In genomic region chr12:75390899-75391538, GRCh38 we compare ENCODE assay signal across 8 cellular contexts. TPM values are rescaled to one million over a fixed set of nuclear protein-coding genes. Genes with fewer than 3 reads are reported as not detected.
A peak's percentile ranks its signal among the peaks of the same experiment; 100 is the strongest.
DNase-seq lines count a peak whose midpoint lies in the region; ATAC-seq, FAIRE-seq and TF ChIP-seq lines count a peak whose summit lies in the region.

Gene GLIPR1L2, plus strand, starts transcription at chr12:75391089. Its CDS starts 28 bp downstream, at chr12:75391117.

- H3K9me3 ChIP-seq in T-helper 17 cell (ENCODE audit: control insufficient read depth, low read length, poor library complexity, severe bottlenecking) (no peaks in the 10 kb centered on the region), right atrium auricular region (no peaks in the 10 kb centered on the region), psoas muscle (peaks cover under 1% of the 10 kb centered on the region)

- H3K4me3 ChIP-seq in right atrium auricular region (peak within 1 kb of the TSS; percentile 58 to 66), psoas muscle (peak within 1 kb of the TSS; percentile 83)

- H3K4me1 Mint-ChIP-seq in T-helper 17 cell = peaks cover 35% of the 10 kb centered on the region

- H3K36me3 Mint-ChIP-seq in T-helper 17 cell (ENCODE audit: low read depth) = no peaks in the 10 kb centered on the region

- 5 to 6% (median 5%) methylated on average over 36 of the region's 36 CpGs for WGBS in psoas muscle, 3 donors

- H3K27ac ChIP-seq in right atrium auricular region = peak within 1 kb of the TSS; percentile 92 to 94
- peak within 1 kb of the TSS; percentile 94 for H3K27ac ChIP-seq in psoas muscle

- peak within 1 kb of the TSS; percentile 90 for H3K4me3 Mint-ChIP-seq in T-helper 17 cell

- H3K27me3 ChIP-seq in right atrium auricular region = no peaks in the 10 kb centered on the region
- no peaks in the 10 kb centered on the region for H3K27me3 ChIP-seq in psoas muscle (ENCODE audit: insufficient read depth in 3 of 3, low read length in 2 of 3)

- DNase-seq in GM12891 (ENCODE audit: insufficient read length, low spot score) (peak; percentile 50), NCI-H1436 treated with DMSO at 0.1 percent for 48 hours (lab: John Stamatoyannopoulos, UW) (peak; percentile 84), T-helper 17 cell (peak; percentile 75), anterior cingulate cortex (lab: John Stamatoyannopoulos, UW) (peak; percentile 68 to 98 (median 94)), right atrium auricular region (ENCODE audit: low spot score) (peak; percentile 95), psoas muscle (peak; percentile 95 to 98), urothelium cell line (ENCODE audit: low spot score) (peak; percentile 93)

- H3K36me3 ChIP-seq in right atrium auricular region (no peaks in the 10 kb centered on the region), psoas muscle (ENCODE audit: insufficient read depth in 1 of 2, low read depth in 1 of 2) (no peaks in the 10 kb centered on the region)

- no peaks in the 10 kb centered on the region for H3K27me3 Mint-ChIP-seq in T-helper 17 cell

- peak; percentile 58 to 88 for TF ChIP-seq CTCF in right atrium auricular region (IDR thresholded peaks at IDR 0.05)
- TF ChIP-seq CTCF in psoas muscle (IDR thresholded peaks at IDR 0.05) = peak; percentile 80

- H3K4me1 ChIP-seq in right atrium auricular region (peaks cover 0 to 24% of the 10 kb centered on the region in 2 donors), psoas muscle (peaks cover 20% of the 10 kb centered on the region)

- FAIRE-seq in GM12891 (lab: Jason Lieb, UNC) (peak; percentile 100), urothelium cell line (lab: Jason Lieb, UNC) (no peak)

- intact Hi-C loops in psoas muscle (cut with DNase I) = loop anchor here in 1 of 2 donors (2.0 kb wide), 1 partner anchor 120 kb away; the partner anchor contains the start of gene KRR1

- peak within 1 kb of the TSS; percentile 95 for H3K27ac Mint-ChIP-seq in T-helper 17 cell

- peak; percentile 99 for ATAC-seq in HG02840 (IDR thresholded peaks at IDR 0.05; ENCODE audit: low FRiP score, unreplicated experiment)
- ATAC-seq in T-helper 17 cell = peak; percentile 91
- peak; percentile 98 to 99 (median 99) for ATAC-seq in psoas muscle

- 0 out of 2 replicates have a peak, but pooled peaks have one; percentile 41 for TF ChIP-seq POLR2A in GM12891 (IDR thresholded peaks at IDR 0.05; ENCODE audit: low read depth, low read length)

TF ChIP-seq in GM12891, 5 proteins besides CTCF, POLR2A, EP300 and RAD21:
- TF ChIP-seq SPI1 (IDR thresholded peaks at IDR 0.05; ENCODE audit: low read depth, low read length) = no peak
- TF ChIP-seq TAF1 (IDR thresholded peaks at IDR 0.05; ENCODE audit: low read depth, low read length) = peak; percentile 51; the same call in 1 of the 2 replicates
- TF ChIP-seq POLR2AphosphoS5 (IDR thresholded peaks at IDR 0.05; ENCODE audit: low read depth, low read length) = peak; percentile 40; the same call in 1 of the 2 replicates
- no peak for TF ChIP-seq POU2F2 (IDR thresholded peaks at IDR 0.05; ENCODE audit: low read depth, low read length)
- TF ChIP-seq PAX5 (IDR thresholded peaks at IDR 0.05; ENCODE audit: insufficient read depth, low read length, severe bottlenecking) = peak; percentile 71

RNA-seq across cellular contexts. Expression of gene GLIPR1L2, which starts in this region (rescaled TPM):
- 0.14 TPM for polyA plus RNA-seq in GM12891 (2012; ENCODE audit: low read depth, missing spikeins)
- total RNA-seq in T-helper 17 cell = 1 to 10 TPM in 1 of 2 donors, under 1 TPM in 1; 0.50 to 1.5 TPM
- total RNA-seq in right atrium auricular region = 1 to 10 TPM; 2.3 to 3.8 TPM
- total RNA-seq in psoas muscle = 1 to 10 TPM in 2 of 4 donors, under 1 TPM in 1, not detected in 1; 0.54 to 1.5 (median 1.3) TPM
- polyA plus RNA-seq in psoas muscle = under 1 TPM; 0.04 to 0.60 (median 0.57) TPM

Comparison
In these comparisons a context has a peak if more than half of its experiments do, and no peak if none do; other contexts are left out.
1. Peak in every context shown above with its lines: DNase-seq, ATAC-seq, H3K4me3 ChIP-seq and H3K27ac ChIP-seq.